In genomic region chr7:137546671-137547070, GRCh38 we compare ENCODE assay signal across 17 cellular contexts.
"Had no signal": no experiment of that assay in that cellular context is flagged by ENCODE, and none has a peak within 500 bp of the region (broad histone marks: within the 10 kb centered on the region; RNA-seq: fewer than 3 reads in every experiment).

No MANE protein-coding gene starts in this region.

- H3K36me3 ChIP-seq: left ventricle myocardium inferior, neutrophil, tibial nerve had no signal

- H3K4me3 Mint-ChIP-seq: activated naive CD4-positive, alpha-beta T cell treated with anti-CD3 and anti-CD28 coated beads for 36 hours; activated naive CD8-positive, alpha-beta T cell treated with anti-CD3 and anti-CD28 coated beads, Interleukin-2, amount 50 U/mL, for 24 hours; activated T-helper 17 cell treated with anti-CD3 and anti-CD28 coated beads, Interleukin-2, amount 50 U/mL, for 72 hours; memory B cell; natural killer cell had no signal

- H3K4me3 ChIP-seq: coronary artery, hepatocyte, left ventricle myocardium inferior, tibial nerve had no signal

- H3K36me3 Mint-ChIP-seq: memory B cell, natural killer cell had no signal

- H2AFZ ChIP-seq: hepatocyte had no signal

- H3K27me3 ChIP-seq: hepatocyte, neutrophil, tibial nerve had no signal

- H3K4me1 ChIP-seq: left ventricle myocardium inferior, tibial nerve had no signal

- H3K9me3 ChIP-seq: left ventricle myocardium inferior, neutrophil, tibial nerve had no signal

- H3K4me1 Mint-ChIP-seq: activated naive CD8-positive, alpha-beta T cell treated with anti-CD3 and anti-CD28 coated beads, Interleukin-2, amount 50 U/mL, for 24 hours; activated T-helper 17 cell treated with anti-CD3 and anti-CD28 coated beads, Interleukin-2, amount 50 U/mL, for 72 hours; memory B cell; natural killer cell had no signal

- H3K9me3 Mint-ChIP-seq: activated naive CD4-positive, alpha-beta T cell treated with anti-CD3 and anti-CD28 coated beads for 36 hours; activated naive CD8-positive, alpha-beta T cell treated with anti-CD3 and anti-CD28 coated beads, Interleukin-2, amount 50 U/mL, for 24 hours had no signal

- H3K4me2 ChIP-seq: hepatocyte had no signal

- ATAC-seq: activated naive CD8-positive, alpha-beta T cell treated with anti-CD3 and anti-CD28 coated beads, Interleukin-2, amount 50 U/mL, for 24 hours; activated T-helper 17 cell treated with anti-CD3 and anti-CD28 coated beads, Interleukin-2, amount 50 U/mL, for 72 hours; natural killer cell had no signal

- H3K27me3 Mint-ChIP-seq: activated naive CD8-positive, alpha-beta T cell treated with anti-CD3 and anti-CD28 coated beads, Interleukin-2, amount 50 U/mL, for 24 hours; activated T-helper 17 cell treated with anti-CD3 and anti-CD28 coated beads, Interleukin-2, amount 50 U/mL, for 72 hours; memory B cell had no signal

- H3K27ac ChIP-seq: coronary artery, hepatocyte, left ventricle myocardium inferior, neutrophil, tibial nerve, VCaP had no signal

- H3K27ac Mint-ChIP-seq: activated naive CD4-positive, alpha-beta T cell treated with anti-CD3 and anti-CD28 coated beads for 36 hours; activated naive CD8-positive, alpha-beta T cell treated with anti-CD3 and anti-CD28 coated beads, Interleukin-2, amount 50 U/mL, for 24 hours; activated T-helper 17 cell treated with anti-CD3 and anti-CD28 coated beads, Interleukin-2, amount 50 U/mL, for 72 hours; memory B cell; natural killer cell had no signal

- DNase-seq: activated CD4-positive, alpha-beta T cell treated with anti-CD3 and anti-CD28 coated beads, Interleukin-2, amount 50 U/mL, for 48 hours; activated naive CD4-positive, alpha-beta T cell treated with anti-CD3 and anti-CD28 coated beads for 36 hours; activated naive CD8-positive, alpha-beta T cell treated with anti-CD3 and anti-CD28 coated beads, Interleukin-2, amount 50 U/mL, for 24 hours; effector CD4-positive, alpha-beta T cell; left ventricle myocardium inferior; natural killer cell; retina; stimulated activated CD4-positive, alpha-beta T cell treated with anti-CD3 and anti-CD28 coated beads, Interleukin-15, amount 100 ng/mL, for 24 hours; stimulated activated CD4-positive, alpha-beta T cell treated with anti-CD3 and anti-CD28 coated beads, Interleukin-4, amount 100 ng/mL, for 1 hour; stimulated activated naive CD4-positive, alpha-beta T cell had no signal

- H3K79me2 ChIP-seq: hepatocyte had no signal
